Comparison of ENCODE assay signal across 1 cellular context in the genomic region with DNA sequence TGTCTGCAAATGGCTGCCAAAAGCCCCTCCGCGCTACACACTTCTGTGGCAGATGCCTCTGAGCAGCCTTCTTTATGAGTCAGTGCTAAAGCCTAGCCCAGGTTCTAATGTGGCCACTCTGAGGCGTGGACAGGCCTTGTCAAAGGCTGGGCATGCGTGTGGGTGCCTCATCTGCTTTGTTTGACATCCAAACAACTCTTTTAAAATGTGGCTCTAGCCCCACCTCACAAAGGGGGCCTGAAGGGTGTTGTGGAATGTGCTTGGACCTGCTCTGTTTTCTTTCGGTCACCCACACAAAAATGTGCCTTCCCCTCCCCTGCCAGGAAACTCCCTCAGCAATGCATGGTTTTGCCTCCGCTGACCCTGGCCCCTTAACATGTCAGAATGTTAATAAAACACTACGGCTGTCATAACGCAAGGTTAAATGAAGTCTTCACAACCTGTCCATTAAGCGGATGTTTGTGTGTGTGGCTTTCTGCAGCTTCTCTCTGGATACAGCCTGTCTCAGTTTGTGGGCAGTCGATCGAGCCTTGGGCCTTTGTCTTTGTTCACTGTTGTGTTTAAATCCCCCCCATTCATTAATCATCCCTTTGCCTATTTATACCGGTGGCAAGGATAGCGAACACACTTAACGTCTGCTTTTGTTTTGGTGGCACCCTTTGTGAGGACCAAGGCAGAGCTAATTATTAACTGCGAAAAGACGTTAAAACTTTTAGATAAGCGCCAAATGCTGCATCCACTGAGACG.
TF ChIP-seq lines count a peak whose summit lies in the region.

No MANE protein-coding gene starts in this region.

TF ChIP-seq in HepG2, 621 proteins besides CTCF, POLR2A, EP300 and RAD21 (continued from another document and continues in another):
- peak; percentile 14; the same call in 1 of the 2 replicates for TF ChIP-seq KAT7 (CRISPR knock-in tag; IDR thresholded peaks at IDR 0.05; ENCODE audit: borderline replicate concordance)
- TF ChIP-seq FOSL2 (CRISPR knock-in tag; IDR thresholded peaks at IDR 0.05), result peak; percentile 82
- TF ChIP-seq, protein P1, sequence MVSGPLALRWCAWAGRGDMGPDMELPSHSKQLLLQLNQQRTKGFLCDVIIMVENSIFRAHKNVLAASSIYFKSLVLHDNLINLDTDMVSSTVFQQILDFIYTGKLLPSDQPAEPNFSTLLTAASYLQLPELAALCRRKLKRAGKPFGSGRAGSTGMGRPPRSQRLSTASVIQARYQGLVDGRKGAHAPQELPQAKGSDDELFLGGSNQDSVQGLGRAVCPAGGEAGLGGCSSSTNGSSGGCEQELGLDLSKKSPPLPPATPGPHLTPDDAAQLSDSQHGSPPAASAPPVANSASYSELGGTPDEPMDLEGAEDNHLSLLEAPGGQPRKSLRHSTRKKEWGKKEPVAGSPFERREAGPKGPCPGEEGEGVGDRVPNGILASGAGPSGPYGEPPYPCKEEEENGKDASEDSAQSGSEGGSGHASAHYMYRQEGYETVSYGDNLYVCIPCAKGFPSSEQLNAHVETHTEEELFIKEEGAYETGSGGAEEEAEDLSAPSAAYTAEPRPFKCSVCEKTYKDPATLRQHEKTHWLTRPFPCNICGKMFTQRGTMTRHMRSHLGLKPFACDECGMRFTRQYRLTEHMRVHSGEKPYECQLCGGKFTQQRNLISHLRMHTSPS (CRISPR knock-in tag; IDR thresholded peaks at IDR 0.05; ENCODE audit: low read depth), result peak; percentile 64; the same call in 1 of the 2 replicates
- no peak for TF ChIP-seq FIP1L1 (IDR thresholded peaks at IDR 0.05; ENCODE audit: borderline replicate concordance, insufficient read depth, low read depth, low read length)
- 0 out of 2 replicates have a peak, but pooled peaks have one; percentile 67 for TF ChIP-seq ZNF775 (CRISPR knock-in tag; IDR thresholded peaks at IDR 0.05; ENCODE audit: borderline replicate concordance)
- TF ChIP-seq ZNF552 (CRISPR knock-in tag; IDR thresholded peaks at IDR 0.05; ENCODE audit: borderline replicate concordance), result no peak
- no peak for TF ChIP-seq HDAC6 (IDR thresholded peaks at IDR 0.05; ENCODE audit: low read depth, low read length)
- TF ChIP-seq, protein P2, sequence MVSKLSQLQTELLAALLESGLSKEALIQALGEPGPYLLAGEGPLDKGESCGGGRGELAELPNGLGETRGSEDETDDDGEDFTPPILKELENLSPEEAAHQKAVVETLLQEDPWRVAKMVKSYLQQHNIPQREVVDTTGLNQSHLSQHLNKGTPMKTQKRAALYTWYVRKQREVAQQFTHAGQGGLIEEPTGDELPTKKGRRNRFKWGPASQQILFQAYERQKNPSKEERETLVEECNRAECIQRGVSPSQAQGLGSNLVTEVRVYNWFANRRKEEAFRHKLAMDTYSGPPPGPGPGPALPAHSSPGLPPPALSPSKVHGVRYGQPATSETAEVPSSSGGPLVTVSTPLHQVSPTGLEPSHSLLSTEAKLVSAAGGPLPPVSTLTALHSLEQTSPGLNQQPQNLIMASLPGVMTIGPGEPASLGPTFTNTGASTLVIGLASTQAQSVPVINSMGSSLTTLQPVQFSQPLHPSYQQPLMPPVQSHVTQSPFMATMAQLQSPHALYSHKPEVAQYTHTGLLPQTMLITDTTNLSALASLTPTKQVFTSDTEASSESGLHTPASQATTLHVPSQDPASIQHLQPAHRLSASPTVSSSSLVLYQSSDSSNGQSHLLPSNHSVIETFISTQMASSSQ (IDR thresholded peaks at IDR 0.05; ENCODE audit: low read depth), result peak; percentile 70
- TF ChIP-seq, protein P2 (CRISPR knock-in tag; IDR thresholded peaks at IDR 0.05; ENCODE audit: borderline replicate concordance), result peak; percentile 81
- no peak for TF ChIP-seq NFE2L1 (CRISPR knock-in tag; IDR thresholded peaks at IDR 0.05; ENCODE audit: borderline replicate concordance)
- TF ChIP-seq RFXANK (CRISPR knock-in tag; IDR thresholded peaks at IDR 0.05), result no peak
- TF ChIP-seq SYNCRIP (IDR thresholded peaks at IDR 0.05; ENCODE audit: insufficient read depth, low read depth, low read length), result no peak
- TF ChIP-seq, protein P3, sequence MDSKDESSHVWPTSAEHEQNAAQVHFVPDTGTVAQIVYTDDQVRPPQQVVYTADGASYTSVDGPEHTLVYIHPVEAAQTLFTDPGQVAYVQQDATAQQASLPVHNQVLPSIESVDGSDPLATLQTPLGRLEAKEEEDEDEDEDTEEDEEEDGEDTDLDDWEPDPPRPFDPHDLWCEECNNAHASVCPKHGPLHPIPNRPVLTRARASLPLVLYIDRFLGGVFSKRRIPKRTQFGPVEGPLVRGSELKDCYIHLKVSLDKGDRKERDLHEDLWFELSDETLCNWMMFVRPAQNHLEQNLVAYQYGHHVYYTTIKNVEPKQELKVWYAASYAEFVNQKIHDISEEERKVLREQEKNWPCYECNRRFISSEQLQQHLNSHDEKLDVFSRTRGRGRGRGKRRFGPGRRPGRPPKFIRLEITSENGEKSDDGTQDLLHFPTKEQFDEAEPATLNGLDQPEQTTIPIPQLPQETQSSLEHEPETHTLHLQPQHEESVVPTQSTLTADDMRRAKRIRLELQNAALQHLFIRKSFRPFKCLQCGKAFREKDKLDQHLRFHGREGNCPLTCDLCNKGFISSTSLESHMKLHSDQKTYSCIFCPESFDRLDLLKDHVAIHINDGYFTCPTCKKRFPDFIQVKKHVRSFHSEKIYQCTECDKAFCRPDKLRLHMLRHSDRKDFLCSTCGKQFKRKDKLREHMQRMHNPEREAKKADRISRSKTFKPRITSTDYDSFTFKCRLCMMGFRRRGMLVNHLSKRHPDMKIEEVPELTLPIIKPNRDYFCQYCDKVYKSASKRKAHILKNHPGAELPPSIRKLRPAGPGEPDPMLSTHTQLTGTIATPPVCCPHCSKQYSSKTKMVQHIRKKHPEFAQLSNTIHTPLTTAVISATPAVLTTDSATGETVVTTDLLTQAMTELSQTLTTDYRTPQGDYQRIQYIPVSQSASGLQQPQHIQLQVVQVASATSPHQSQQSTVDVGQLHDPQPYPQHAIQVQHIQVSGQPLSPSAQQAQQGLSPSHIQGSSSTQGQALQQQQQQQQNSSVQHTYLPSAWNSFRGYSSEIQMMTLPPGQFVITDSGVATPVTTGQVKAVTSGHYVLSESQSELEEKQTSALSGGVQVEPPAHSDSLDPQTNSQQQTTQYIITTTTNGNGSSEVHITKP (CRISPR knock-in tag; IDR thresholded peaks at IDR 0.05; ENCODE audit: low read depth), result peak; percentile 84
- 0 out of 2 replicates have a peak, but pooled peaks have one; percentile 81 for TF ChIP-seq BRCA1 (CRISPR knock-in tag; IDR thresholded peaks at IDR 0.05)
- no peak for TF ChIP-seq ZEB1 (IDR thresholded peaks at IDR 0.05; ENCODE audit: insufficient replicate concordance, low read depth)
- no peak for TF ChIP-seq ZNF839 (CRISPR knock-in tag; IDR thresholded peaks at IDR 0.05; ENCODE audit: borderline replicate concordance)
- no peak for TF ChIP-seq ZNF83 (CRISPR knock-in tag; IDR thresholded peaks at IDR 0.05; ENCODE audit: borderline replicate concordance)
- peak; percentile 50; the same call in 1 of the 2 replicates for TF ChIP-seq ZSCAN12 (CRISPR knock-in tag; IDR thresholded peaks at IDR 0.05)
- TF ChIP-seq SRSF1 (optimal IDR thresholded peaks at IDR 0.05; ENCODE audit: low read depth, low read length), result peak; percentile 28
- TF ChIP-seq IKZF4 (CRISPR knock-in tag; IDR thresholded peaks at IDR 0.05; ENCODE audit: borderline replicate concordance, low read depth, not compliant biosample characterization), result no peak
- no peak for TF ChIP-seq HNRNPK (IDR thresholded peaks at IDR 0.05; ENCODE audit: low read depth, low read length, poor library complexity, severe bottlenecking)
- TF ChIP-seq, protein P4, sequence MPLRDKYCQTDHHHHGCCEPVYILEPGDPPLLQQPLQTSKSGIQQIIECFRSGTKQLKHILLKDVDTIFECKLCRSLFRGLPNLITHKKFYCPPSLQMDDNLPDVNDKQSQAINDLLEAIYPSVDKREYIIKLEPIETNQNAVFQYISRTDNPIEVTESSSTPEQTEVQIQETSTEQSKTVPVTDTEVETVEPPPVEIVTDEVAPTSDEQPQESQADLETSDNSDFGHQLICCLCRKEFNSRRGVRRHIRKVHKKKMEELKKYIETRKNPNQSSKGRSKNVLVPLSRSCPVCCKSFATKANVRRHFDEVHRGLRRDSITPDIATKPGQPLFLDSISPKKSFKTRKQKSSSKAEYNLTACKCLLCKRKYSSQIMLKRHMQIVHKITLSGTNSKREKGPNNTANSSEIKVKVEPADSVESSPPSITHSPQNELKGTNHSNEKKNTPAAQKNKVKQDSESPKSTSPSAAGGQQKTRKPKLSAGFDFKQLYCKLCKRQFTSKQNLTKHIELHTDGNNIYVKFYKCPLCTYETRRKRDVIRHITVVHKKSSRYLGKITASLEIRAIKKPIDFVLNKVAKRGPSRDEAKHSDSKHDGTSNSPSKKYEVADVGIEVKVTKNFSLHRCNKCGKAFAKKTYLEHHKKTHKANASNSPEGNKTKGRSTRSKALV (CRISPR knock-in tag; IDR thresholded peaks at IDR 0.05), result 0 out of 2 replicates have a peak, but pooled peaks have one; percentile 52
- no peak; the same call in 1 of the 2 replicates for TF ChIP-seq SIN3A (IDR thresholded peaks at IDR 0.05; ENCODE audit: borderline replicate concordance, low read depth, low read length)
- TF ChIP-seq, protein P5, sequence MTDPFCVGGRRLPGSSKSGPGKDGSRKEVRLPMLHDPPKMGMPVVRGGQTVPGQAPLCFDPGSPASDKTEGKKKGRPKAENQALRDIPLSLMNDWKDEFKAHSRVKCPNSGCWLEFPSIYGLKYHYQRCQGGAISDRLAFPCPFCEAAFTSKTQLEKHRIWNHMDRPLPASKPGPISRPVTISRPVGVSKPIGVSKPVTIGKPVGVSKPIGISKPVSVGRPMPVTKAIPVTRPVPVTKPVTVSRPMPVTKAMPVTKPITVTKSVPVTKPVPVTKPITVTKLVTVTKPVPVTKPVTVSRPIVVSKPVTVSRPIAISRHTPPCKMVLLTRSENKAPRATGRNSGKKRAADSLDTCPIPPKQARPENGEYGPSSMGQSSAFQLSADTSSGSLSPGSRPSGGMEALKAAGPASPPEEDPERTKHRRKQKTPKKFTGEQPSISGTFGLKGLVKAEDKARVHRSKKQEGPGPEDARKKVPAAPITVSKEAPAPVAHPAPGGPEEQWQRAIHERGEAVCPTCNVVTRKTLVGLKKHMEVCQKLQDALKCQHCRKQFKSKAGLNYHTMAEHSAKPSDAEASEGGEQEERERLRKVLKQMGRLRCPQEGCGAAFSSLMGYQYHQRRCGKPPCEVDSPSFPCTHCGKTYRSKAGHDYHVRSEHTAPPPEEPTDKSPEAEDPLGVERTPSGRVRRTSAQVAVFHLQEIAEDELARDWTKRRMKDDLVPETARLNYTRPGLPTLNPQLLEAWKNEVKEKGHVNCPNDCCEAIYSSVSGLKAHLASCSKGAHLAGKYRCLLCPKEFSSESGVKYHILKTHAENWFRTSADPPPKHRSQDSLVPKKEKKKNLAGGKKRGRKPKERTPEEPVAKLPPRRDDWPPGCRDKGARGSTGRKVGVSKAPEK (CRISPR knock-in tag; IDR thresholded peaks at IDR 0.05; ENCODE audit: borderline replicate concordance), result no peak
- peak; percentile 62; the same call in 1 of the 2 replicates for TF ChIP-seq MEF2D (CRISPR knock-in tag; IDR thresholded peaks at IDR 0.05)
- no peak for TF ChIP-seq SMAD9 (CRISPR knock-in tag; IDR thresholded peaks at IDR 0.05)
- TF ChIP-seq, protein P6, sequence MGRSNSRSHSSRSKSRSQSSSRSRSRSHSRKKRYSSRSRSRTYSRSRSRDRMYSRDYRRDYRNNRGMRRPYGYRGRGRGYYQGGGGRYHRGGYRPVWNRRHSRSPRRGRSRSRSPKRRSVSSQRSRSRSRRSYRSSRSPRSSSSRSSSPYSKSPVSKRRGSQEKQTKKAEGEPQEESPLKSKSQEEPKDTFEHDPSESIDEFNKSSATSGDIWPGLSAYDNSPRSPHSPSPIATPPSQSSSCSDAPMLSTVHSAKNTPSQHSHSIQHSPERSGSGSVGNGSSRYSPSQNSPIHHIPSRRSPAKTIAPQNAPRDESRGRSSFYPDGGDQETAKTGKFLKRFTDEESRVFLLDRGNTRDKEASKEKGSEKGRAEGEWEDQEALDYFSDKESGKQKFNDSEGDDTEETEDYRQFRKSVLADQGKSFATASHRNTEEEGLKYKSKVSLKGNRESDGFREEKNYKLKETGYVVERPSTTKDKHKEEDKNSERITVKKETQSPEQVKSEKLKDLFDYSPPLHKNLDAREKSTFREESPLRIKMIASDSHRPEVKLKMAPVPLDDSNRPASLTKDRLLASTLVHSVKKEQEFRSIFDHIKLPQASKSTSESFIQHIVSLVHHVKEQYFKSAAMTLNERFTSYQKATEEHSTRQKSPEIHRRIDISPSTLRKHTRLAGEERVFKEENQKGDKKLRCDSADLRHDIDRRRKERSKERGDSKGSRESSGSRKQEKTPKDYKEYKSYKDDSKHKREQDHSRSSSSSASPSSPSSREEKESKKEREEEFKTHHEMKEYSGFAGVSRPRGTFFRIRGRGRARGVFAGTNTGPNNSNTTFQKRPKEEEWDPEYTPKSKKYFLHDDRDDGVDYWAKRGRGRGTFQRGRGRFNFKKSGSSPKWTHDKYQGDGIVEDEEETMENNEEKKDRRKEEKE (IDR thresholded peaks at IDR 0.05), result no peak
- TF ChIP-seq ZNF101 (CRISPR knock-in tag; IDR thresholded peaks at IDR 0.05; ENCODE audit: borderline replicate concordance, low read depth), result no peak
- 0 out of 2 replicates have a peak, but pooled peaks have one; percentile 29 for TF ChIP-seq SNAI1 (CRISPR knock-in tag; IDR thresholded peaks at IDR 0.05; ENCODE audit: borderline replicate concordance)
- TF ChIP-seq, protein P7, sequence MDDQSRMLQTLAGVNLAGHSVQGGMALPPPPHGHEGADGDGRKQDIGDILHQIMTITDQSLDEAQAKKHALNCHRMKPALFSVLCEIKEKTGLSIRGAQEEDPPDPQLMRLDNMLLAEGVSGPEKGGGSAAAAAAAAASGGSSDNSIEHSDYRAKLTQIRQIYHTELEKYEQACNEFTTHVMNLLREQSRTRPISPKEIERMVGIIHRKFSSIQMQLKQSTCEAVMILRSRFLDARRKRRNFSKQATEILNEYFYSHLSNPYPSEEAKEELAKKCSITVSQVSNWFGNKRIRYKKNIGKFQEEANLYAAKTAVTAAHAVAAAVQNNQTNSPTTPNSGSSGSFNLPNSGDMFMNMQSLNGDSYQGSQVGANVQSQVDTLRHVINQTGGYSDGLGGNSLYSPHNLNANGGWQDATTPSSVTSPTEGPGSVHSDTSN (CRISPR knock-in tag; IDR thresholded peaks at IDR 0.05; ENCODE audit: borderline replicate concordance), result no peak
